3 cellular contexts compared by ENCODE assay signal in the genomic region with DNA sequence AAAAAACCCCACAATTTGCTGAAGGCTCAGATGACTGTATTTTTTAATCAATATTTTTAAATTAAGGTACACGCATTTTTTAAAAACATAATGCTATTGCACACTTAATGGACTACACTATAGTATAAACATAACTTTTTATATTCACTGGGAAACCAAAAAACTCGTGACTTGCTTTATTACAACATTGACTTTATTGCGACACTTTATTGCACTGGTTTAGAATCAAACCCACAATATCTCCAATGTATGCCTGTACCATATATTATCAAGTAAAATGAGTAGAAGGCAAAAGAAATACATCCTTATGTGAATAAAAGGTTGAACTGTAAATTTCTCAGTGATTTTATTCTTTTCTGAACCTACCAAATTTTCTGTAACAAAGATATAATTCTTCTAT.
TF ChIP-seq lines count a peak whose summit lies in the region.

No MANE protein-coding gene starts in this region.

TF ChIP-seq in IMR-90, 13 proteins besides CTCF, POLR2A, EP300 and RAD21:
- TF ChIP-seq, protein P1, sequence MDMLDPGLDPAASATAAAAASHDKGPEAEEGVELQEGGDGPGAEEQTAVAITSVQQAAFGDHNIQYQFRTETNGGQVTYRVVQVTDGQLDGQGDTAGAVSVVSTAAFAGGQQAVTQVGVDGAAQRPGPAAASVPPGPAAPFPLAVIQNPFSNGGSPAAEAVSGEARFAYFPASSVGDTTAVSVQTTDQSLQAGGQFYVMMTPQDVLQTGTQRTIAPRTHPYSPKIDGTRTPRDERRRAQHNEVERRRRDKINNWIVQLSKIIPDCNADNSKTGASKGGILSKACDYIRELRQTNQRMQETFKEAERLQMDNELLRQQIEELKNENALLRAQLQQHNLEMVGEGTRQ (IDR thresholded peaks at IDR 0.05; ENCODE audit: low read depth, low read length), result no peak
- peak; percentile 89 for TF ChIP-seq CEBPB (IDR thresholded peaks at IDR 0.05; ENCODE audit: low read depth, low read length)
- no peak for TF ChIP-seq MXI1 (IDR thresholded peaks at IDR 0.05; ENCODE audit: borderline replicate concordance, low read depth, low read length)
- TF ChIP-seq RCOR1 (IDR thresholded peaks at IDR 0.05; ENCODE audit: insufficient replicate concordance, low read length), result no peak

TF ChIP-seq in H1, 55 proteins besides CTCF, POLR2A, EP300 and RAD21:
- TF ChIP-seq CEBPB (IDR thresholded peaks at IDR 0.05; ENCODE audit: low read depth, low read length), result 0 out of 2 replicates have a peak, but pooled peaks have one; percentile 10
- TF ChIP-seq, protein P2, sequence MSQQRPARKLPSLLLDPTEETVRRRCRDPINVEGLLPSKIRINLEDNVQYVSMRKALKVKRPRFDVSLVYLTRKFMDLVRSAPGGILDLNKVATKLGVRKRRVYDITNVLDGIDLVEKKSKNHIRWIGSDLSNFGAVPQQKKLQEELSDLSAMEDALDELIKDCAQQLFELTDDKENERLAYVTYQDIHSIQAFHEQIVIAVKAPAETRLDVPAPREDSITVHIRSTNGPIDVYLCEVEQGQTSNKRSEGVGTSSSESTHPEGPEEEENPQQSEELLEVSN (IDR thresholded peaks at IDR 0.05), result no peak
TF ChIP-seq in H1: peak in this region for 1.

TF ChIP-seq in GM12891, 5 proteins besides CTCF, POLR2A, EP300 and RAD21:
- TF ChIP-seq TAF1 (IDR thresholded peaks at IDR 0.05; ENCODE audit: low read depth, low read length) (no peak), PAX5 (IDR thresholded peaks at IDR 0.05; ENCODE audit: insufficient read depth, low read length, severe bottlenecking) (no peak), POU2F2 (IDR thresholded peaks at IDR 0.05; ENCODE audit: low read depth, low read length) (no peak), SPI1 (IDR thresholded peaks at IDR 0.05; ENCODE audit: low read depth, low read length) (no peak), POLR2AphosphoS5 (IDR thresholded peaks at IDR 0.05; ENCODE audit: low read depth, low read length) (no peak)
